ENCODE assay signal across 27 cellular contexts in genomic region chr3:56889131-56889530, GRCh38.
DNase-seq lines count a peak whose midpoint lies in the region; ATAC-seq and TF ChIP-seq lines count a peak whose summit lies in the region.
"Had no signal": no experiment of that assay in that cellular context is flagged by ENCODE, and none has a peak within 500 bp of the region (broad histone marks: within the 10 kb centered on the region; RNA-seq: fewer than 3 reads in every experiment).

No MANE protein-coding gene starts in this region.

- no peak overlapping the region for H2AFZ ChIP-seq in MM.1S (ENCODE audit: low read length)

- 0 out of 2 replicates have a peak, but pooled peaks cover 3% of the 10 kb centered on the region for H3K79me2 ChIP-seq in MM.1S (ENCODE audit: low read length)

- POLR2A ChIA-PET in CD4-positive, alpha-beta memory T cell (lab: Charles Lee; ENCODE audit: partially characterized antibody): interaction anchor here (1.3 to 9.4 kb wide), 3 partner anchors 27 to 89 kb away, joined by 3 to 82 read pairs (median 10); partner anchors contain the start of gene ARHGEF3
- POLR2A ChIA-PET in naive thymus-derived CD8-positive, alpha-beta T cell (lab: Charles Lee): interaction anchor here (0.6 kb wide), 1 partner anchor 199 kb away, joined by 5 read pairs; no protein-coding TSS in a partner anchor

- no peaks in the 10 kb centered on the region for H3K9me3 ChIP-seq in CD4-positive, alpha-beta memory T cell (ENCODE audit: control insufficient read depth in 1 of 2, low read length in 2 of 2)
- no peaks in the 10 kb centered on the region for H3K9me3 ChIP-seq in MM.1S (replicated peaks; ENCODE audit: insufficient read depth, low read length)
- H3K9me3 ChIP-seq: body of pancreas, heart right ventricle, lower lobe of right lung had no signal

- H3K4me2 ChIP-seq in MM.1S (ENCODE audit: low read depth, low read length): no peak overlapping the region

- peak overlapping the region in 6 of 7 donors; percentile 29 to 82 (median 62) for H3K27ac Mint-ChIP-seq in CD4-positive, alpha-beta memory T cell
- H3K27ac Mint-ChIP-seq in naive thymus-derived CD8-positive, alpha-beta T cell: peak overlapping the region in 8 of 10 donors; percentile 15 to 58 (median 50)
- H3K27ac Mint-ChIP-seq: activated CD4-positive, alpha-beta T cell treated with anti-CD3 and anti-CD28 coated beads for 36 hours; nephron; stimulated activated effector memory CD8-positive, alpha-beta T cell treated with anti-CD3 and anti-CD28 coated beads, Interleukin-12 subunit alpha, Interleukin-12 subunit beta, amount 100 ng/mL, for 72 hours had no signal

- peaks cover 67 to 94% (median 83%) of the 10 kb centered on the region in 4 donors for H3K4me1 Mint-ChIP-seq in CD4-positive, alpha-beta memory T cell
- peaks cover 44 to 89% (median 80%) of the 10 kb centered on the region in 4 donors for H3K4me1 Mint-ChIP-seq in naive thymus-derived CD8-positive, alpha-beta T cell
- H3K4me1 Mint-ChIP-seq in activated T-cell treated with anti-CD3 and anti-CD28 coated beads, Interleukin-2, amount 50 U/mL, for 4 hours (ENCODE audit: low read depth): peaks cover 82% of the 10 kb centered on the region

- no peaks in the 10 kb centered on the region for H3K9me2 ChIP-seq in MM.1S (replicated peaks; ENCODE audit: insufficient read depth, low read length)

- no peak for ATAC-seq in naive thymus-derived CD8-positive, alpha-beta T cell
- ATAC-seq in activated T-cell treated with anti-CD3 and anti-CD28 coated beads, Interleukin-2, amount 50 U/mL, for 4 hours: no peak
- ATAC-seq: activated CD4-positive, alpha-beta T cell treated with anti-CD3 and anti-CD28 coated beads for 36 hours; body of pancreas; GM12878; heart right ventricle; lower lobe of right lung; Panc1; stimulated activated effector memory CD8-positive, alpha-beta T cell treated with anti-CD3 and anti-CD28 coated beads, Interleukin-12 subunit alpha, Interleukin-12 subunit beta, amount 100 ng/mL, for 72 hours had no signal

- TF ChIP-seq CTCF in MM.1S (IDR thresholded peaks at IDR 0.05; ENCODE audit: low read length): no peak

- peak; percentile 12 for DNase-seq in NCI-H82 (lab: John Stamatoyannopoulos, UW)
- DNase-seq in NCI-H82 treated with DMSO at 0.1 percent for 48 hours (lab: John Stamatoyannopoulos, UW; ENCODE audit: unreplicated experiment): no peak
- DNase-seq in CD4-positive, alpha-beta memory T cell: no peak
- DNase-seq in SK-N-DZ (ENCODE audit: low spot score): peak; percentile 27
- no peak for DNase-seq in naive thymus-derived CD8-positive, alpha-beta T cell
- no peak for DNase-seq in activated T-cell treated with anti-CD3 and anti-CD28 coated beads, Interleukin-2, amount 50 U/mL, for 4 hours
- no peak for DNase-seq in MM.1S
- DNase-seq in activated T-cell treated with anti-CD3 and anti-CD28 coated beads for 4 hours: no peak
- DNase-seq: activated CD4-positive, alpha-beta T cell treated with anti-CD3 and anti-CD28 coated beads for 36 hours; activated effector memory CD4-positive, alpha-beta T cell treated with anti-CD3 and anti-CD28 coated beads, Interleukin-2, amount 50 U/mL, for 16 hours; GOT3; heart right ventricle; Karpas-422; lower lobe of right lung; midbrain; MV-4-11; NCI-H1436 treated with DMSO at 0.1 percent for 48 hours; NCI-H2107; NCI-H510A treated with DMSO at 0.1 percent for 48 hours; SIG-M5; substantia nigra; T-helper 9 cell had no signal

- H3K27ac ChIP-seq in CD4-positive, alpha-beta memory T cell (ENCODE audit: low read depth, low read length): no peak overlapping the region
- H3K27ac ChIP-seq in MM.1S (ENCODE audit: low read length): no peak overlapping the region
- H3K27ac ChIP-seq: body of pancreas, heart right ventricle, lower lobe of right lung had no signal

- H3K9ac ChIP-seq in MM.1S (ENCODE audit: low read length): no peak overlapping the region

- peaks cover 0 to 10% of the 10 kb centered on the region in 2 donors for H3K36me3 Mint-ChIP-seq in CD4-positive, alpha-beta memory T cell
- H3K36me3 Mint-ChIP-seq in naive thymus-derived CD8-positive, alpha-beta T cell: no peaks in the 10 kb centered on the region
- peaks cover 3% of the 10 kb centered on the region for H3K36me3 Mint-ChIP-seq in activated T-cell treated with anti-CD3 and anti-CD28 coated beads, Interleukin-2, amount 50 U/mL, for 4 hours (ENCODE audit: insufficient read depth)
- H3K36me3 Mint-ChIP-seq: stimulated activated effector memory CD8-positive, alpha-beta T cell treated with anti-CD3 and anti-CD28 coated beads, Interleukin-12 subunit alpha, Interleukin-12 subunit beta, amount 100 ng/mL, for 72 hours had no signal

- CTCF ChIA-PET in CD4-positive, alpha-beta memory T cell (lab: Charles Lee; ENCODE audit: partially characterized antibody): interaction anchor here (1.4 to 3.5 kb wide), 3 partner anchors 11 to 89 kb away, joined by 3 to 9 read pairs (median 5); no protein-coding TSS in a partner anchor

- H3K27me3 ChIP-seq in CD4-positive, alpha-beta memory T cell (ENCODE audit: insufficient read depth, low read length): no peaks in the 10 kb centered on the region
- no peaks in the 10 kb centered on the region for H3K27me3 ChIP-seq in MM.1S (replicated peaks; ENCODE audit: insufficient read depth, low read length)
- H3K27me3 ChIP-seq: body of pancreas, heart right ventricle had no signal

- intact Hi-C loops in CD4-positive, alpha-beta memory T cell (cut with micrococcal nuclease): no loop called here

- no peaks in the 10 kb centered on the region for H3K9me3 Mint-ChIP-seq in CD4-positive, alpha-beta memory T cell
- H3K9me3 Mint-ChIP-seq in naive thymus-derived CD8-positive, alpha-beta T cell: no peaks in the 10 kb centered on the region
- H3K9me3 Mint-ChIP-seq in activated T-cell treated with anti-CD3 and anti-CD28 coated beads, Interleukin-2, amount 50 U/mL, for 4 hours: no peaks in the 10 kb centered on the region
- H3K9me3 Mint-ChIP-seq: nephron; stimulated activated effector memory CD8-positive, alpha-beta T cell treated with anti-CD3 and anti-CD28 coated beads, Interleukin-12 subunit alpha, Interleukin-12 subunit beta, amount 100 ng/mL, for 72 hours had no signal

- H3K36me3 ChIP-seq in CD4-positive, alpha-beta memory T cell (ENCODE audit: insufficient read depth, low read length): no peaks in the 10 kb centered on the region
- no peaks in the 10 kb centered on the region for H3K36me3 ChIP-seq in MM.1S (replicated peaks; ENCODE audit: insufficient read depth, low read length)
- H3K36me3 ChIP-seq: heart right ventricle, lower lobe of right lung had no signal

- H3K4me1 ChIP-seq in CD4-positive, alpha-beta memory T cell (ENCODE audit: insufficient read depth, low read length): peaks cover 88% of the 10 kb centered on the region
- no peaks in the 10 kb centered on the region for H3K4me1 ChIP-seq in MM.1S (ENCODE audit: low read length)
- H3K4me1 ChIP-seq: body of pancreas had no signal

- no peaks in the 10 kb centered on the region for H3K27me3 Mint-ChIP-seq in CD4-positive, alpha-beta memory T cell
- no peaks in the 10 kb centered on the region for H3K27me3 Mint-ChIP-seq in naive thymus-derived CD8-positive, alpha-beta T cell
- no peaks in the 10 kb centered on the region for H3K27me3 Mint-ChIP-seq in activated T-cell treated with anti-CD3 and anti-CD28 coated beads, Interleukin-2, amount 50 U/mL, for 4 hours (ENCODE audit: low read depth)
- H3K27me3 Mint-ChIP-seq: activated CD4-positive, alpha-beta T cell treated with anti-CD3 and anti-CD28 coated beads for 36 hours had no signal

- H4K20me1 ChIP-seq in MM.1S (ENCODE audit: insufficient read depth, low read length): no peaks in the 10 kb centered on the region

- peak overlapping the region in 6 of 8 donors; percentile 6 to 64 (median 35) for H3K4me3 Mint-ChIP-seq in CD4-positive, alpha-beta memory T cell
- peak overlapping the region in 4 of 10 donors; percentile 7 to 33 (median 28) for H3K4me3 Mint-ChIP-seq in naive thymus-derived CD8-positive, alpha-beta T cell
- no peak overlapping the region for H3K4me3 Mint-ChIP-seq in activated T-cell treated with anti-CD3 and anti-CD28 coated beads, Interleukin-2, amount 50 U/mL, for 4 hours
- H3K4me3 Mint-ChIP-seq: activated CD4-positive, alpha-beta T cell treated with anti-CD3 and anti-CD28 coated beads for 36 hours; nephron; stimulated activated effector memory CD8-positive, alpha-beta T cell treated with anti-CD3 and anti-CD28 coated beads, Interleukin-12 subunit alpha, Interleukin-12 subunit beta, amount 100 ng/mL, for 72 hours had no signal

- no peak overlapping the region for H3K4me3 ChIP-seq in CD4-positive, alpha-beta memory T cell (ENCODE audit: low read length in 2 of 2)
- no peak overlapping the region for H3K4me3 ChIP-seq in MM.1S (ENCODE audit: low read length)
- H3K4me3 ChIP-seq: body of pancreas, GM12878, heart right ventricle, lower lobe of right lung had no signal

- no peaks in the 10 kb centered on the region for H3F3A ChIP-seq in MM.1S (ENCODE audit: insufficient read depth, low read length)

Comparison
In these comparisons a context has a peak if more than half of its experiments do, and no peak if none do; other contexts are left out.
1. DNase-seq: peak in NCI-H82 (single experiment) and SK-N-DZ (single experiment); none in NCI-H82 treated with DMSO at 0.1 percent for 48 hours (single experiment), CD4-positive, alpha-beta memory T cell (0 of 5), naive thymus-derived CD8-positive, alpha-beta T cell (0 of 10), activated T-cell treated with anti-CD3 and anti-CD28 coated beads, Interleukin-2, amount 50 U/mL, for 4 hours (single experiment), MM.1S (single experiment) and activated T-cell treated with anti-CD3 and anti-CD28 coated beads for 4 hours (single experiment).